Comparison of ENCODE assay signal across 1 cellular context in genomic region chr4:13998850-13999249, GRCh38.
TF ChIP-seq lines count a peak whose summit lies in the region.

No MANE protein-coding gene starts in this region.

TF ChIP-seq in HepG2, 621 proteins besides CTCF, POLR2A, EP300 and RAD21 (continued from another document):
- TF ChIP-seq ZNF512 (CRISPR knock-in tag; IDR thresholded peaks at IDR 0.05) (no peak), MED13 (CRISPR knock-in tag; IDR thresholded peaks at IDR 0.05) (no peak), TBX2 (CRISPR knock-in tag; IDR thresholded peaks at IDR 0.05; ENCODE audit: borderline replicate concordance) (no peak)
TF ChIP-seq in HepG2: peak in this region for 25.
